ENCODE assay signal across 21 cellular contexts in genomic region chr11:106959800-106960199, GRCh38. TPM values are rescaled to one million over a fixed set of nuclear protein-coding genes. Genes with fewer than 3 reads are reported as not detected.
DNase-seq lines count a peak whose midpoint lies in the region; ATAC-seq and TF ChIP-seq lines count a peak whose summit lies in the region.
"Had no signal": no experiment of that assay in that cellular context is flagged by ENCODE, and none has a peak within 500 bp of the region (broad histone marks: within the 10 kb centered on the region; RNA-seq: fewer than 3 reads in every experiment).

No MANE protein-coding gene starts in this region.

- H3K9me3 Mint-ChIP-seq in H9, result peaks cover 5 to 10% of the 10 kb centered on the region in 2 experiments; a peak in 3 of 5 replicates
- H3K9me3 Mint-ChIP-seq: nephron progenitor cell had no signal

- H4K5ac ChIP-seq in H9 (ENCODE audit: insufficient read length, low read depth, low read length) (no peak overlapping the region), mesendoderm (ENCODE audit: low read length) (no peak overlapping the region)

- TF ChIP-seq CTCF in A673 (conservative IDR thresholded peaks at IDR 0.05; ENCODE audit: low read depth, low read length) (no peak), H9 (conservative IDR thresholded peaks at IDR 0.05) (no peak), choroid plexus epithelial cell (conservative IDR thresholded peaks at IDR 0.05; ENCODE audit: low read depth, low read length) (no peak), stomach (IDR thresholded peaks at IDR 0.05) (no peak)

- H3K4me2 ChIP-seq in H9 (ENCODE audit: insufficient read depth, insufficient read length, low read length) (no peak overlapping the region), mesendoderm (ENCODE audit: low read length) (no peak overlapping the region)

- intact Hi-C loops in A673 (cut with micrococcal nuclease; ENCODE audit: unreplicated experiment), result loop anchor here (5.0 kb wide), 1 partner anchor 42 kb away; no protein-coding TSS in a partner anchor
- intact Hi-C loops in stomach (cut with DNase I; ENCODE audit: low total_unique reads), result no loop called here

- H3K56ac ChIP-seq in H9 (ENCODE audit: insufficient read length, low read depth, low read length) (no peak overlapping the region), mesendoderm (ENCODE audit: low read length) (no peak overlapping the region)

- H2AK5ac ChIP-seq in H9 (ENCODE audit: insufficient read length, low read length) (no peak overlapping the region), mesendoderm (ENCODE audit: low read length) (no peak overlapping the region)

- peak overlapping the region; percentile 19 for H3T11ph ChIP-seq in H9 (ENCODE audit: low read length)

- H3K4me3 Mint-ChIP-seq in H9, result no peak overlapping the region
- H3K4me3 Mint-ChIP-seq: activated T-cell treated with anti-CD3 and anti-CD28 coated beads, Interleukin-2, amount 50 U/mL, for 24 hours; central memory CD8-positive, alpha-beta T cell; IgD-negative memory B cell; nephron progenitor cell; stimulated activated naive CD8-positive, alpha-beta T cell treated with anti-CD3 and anti-CD28 coated beads, Interleukin-15, amount 100 ng/mL, for 72 hours; T-cell had no signal

- H2BK15ac ChIP-seq in H9 (ENCODE audit: low read depth, low read length) (no peak overlapping the region), mesendoderm (replicated peaks; ENCODE audit: low read depth) (no peak overlapping the region)

- TF ChIP-seq EP300 in stomach (IDR thresholded peaks at IDR 0.05), result no peak

- CTCF ChIA-PET in A673 (lab: Charles Lee), result no interaction called here

- H3K9ac ChIP-seq in H9 (ENCODE audit: extremely low read depth, insufficient read length, low read length) (no peak overlapping the region), mesendoderm (ENCODE audit: low read length) (no peak overlapping the region)

- no peak for ATAC-seq in GM19463 (IDR thresholded peaks at IDR 0.05; ENCODE audit: unreplicated experiment)
- ATAC-seq: activated naive CD4-positive, alpha-beta T cell treated with anti-CD3 and anti-CD28 coated beads, Interleukin-2, amount 50 U/mL, for 72 hours; GM12878; stimulated activated naive CD8-positive, alpha-beta T cell treated with anti-CD3 and anti-CD28 coated beads, Interleukin-15, amount 100 ng/mL, for 72 hours; T-cell had no signal

- WGBS in H9 (ENCODE audit: extremely low coverage, insufficient read length, low lambda C conversion rate), result no CpG with 5 or more reads among the region's 1 CpG
- WGBS in mesendoderm (ENCODE audit: extremely low coverage, insufficient coverage, low lambda C conversion rate), result no CpG with 5 or more reads among the region's 1 CpG
- 67 to 97% (median 90%) methylated on average over 1 of the region's 1 CpG for WGBS in stomach, 5 donors

- H4K8ac ChIP-seq in H9 (replicated peaks; ENCODE audit: insufficient read length, low read depth, low read length), result no peak overlapping the region
- H4K8ac ChIP-seq in mesendoderm (ENCODE audit: low read depth, low read length), result no peak overlapping the region

- H3K14ac ChIP-seq in H9 (ENCODE audit: insufficient read depth, low read length), result no peak overlapping the region; the same call in 1 of the 2 replicates

- H4K20me1 ChIP-seq in H9 (ENCODE audit: control insufficient read depth, insufficient read depth, insufficient read length), result no peaks in the 10 kb centered on the region

- DNase-seq in A673 (ENCODE audit: low spot score), result no peak
- DNase-seq in H9, result no peak
- DNase-seq in choroid plexus epithelial cell (ENCODE audit: low read depth), result peak; percentile 79
- peak; percentile 53 for DNase-seq in mesendoderm
- DNase-seq in DMS153 treated with DMSO at 0.1 percent for 48 hours (lab: John Stamatoyannopoulos, UW; ENCODE audit: unreplicated experiment), result no peak
- DNase-seq in stomach, result no peak
- no peak for DNase-seq in inferior parietal cortex (ENCODE audit: extremely low spot score)
- DNase-seq: activated CD4-positive, alpha-beta T cell treated with anti-CD3 and anti-CD28 coated beads, Interleukin-2, amount 50 U/mL, for 48 hours; activated T-cell treated with anti-CD3 and anti-CD28 coated beads, Interleukin-2, amount 50 U/mL, for 24 hours; MM.1S; NCI-H187; NCI-H446 treated with DMSO at 0.1 percent for 48 hours; nephron progenitor cell; RPMI8226; stimulated activated naive CD8-positive, alpha-beta T cell treated with anti-CD3 and anti-CD28 coated beads, Interleukin-15, amount 100 ng/mL, for 72 hours; T-cell had no signal

- H2AFZ ChIP-seq in H9 (ENCODE audit: low read length), result peak overlapping the region; percentile 62

- H3K9me3 ChIP-seq in A673 (ENCODE audit: low read depth, low read length, poor library complexity, severe bottlenecking) (no peaks in the 10 kb centered on the region), H9 (ENCODE audit: control insufficient read depth, low read depth, low read length) (no peaks in the 10 kb centered on the region), stomach (no peaks in the 10 kb centered on the region)

- BruUV-seq in A673 (replicated peaks; lab: Mats Ljungman, UMichigan), result no TSS peak

- no peak overlapping the region for H3K18ac ChIP-seq in H9 (ENCODE audit: insufficient read length, low read depth, low read length)
- H3K18ac ChIP-seq in mesendoderm (ENCODE audit: low read length), result no peak overlapping the region

- H2BK12ac ChIP-seq in H9 (ENCODE audit: insufficient read length, low read depth, low read length), result peak overlapping the region; percentile 50

- no peaks in the 10 kb centered on the region for H3K23me2 ChIP-seq in H9 (ENCODE audit: insufficient read length, low read depth, low read length, poor library complexity, severe bottlenecking)

- H3K27me3 ChIP-seq in A673 (replicated peaks; ENCODE audit: insufficient read depth, low read depth, low read length, poor library complexity) (no peaks in the 10 kb centered on the region), H9 (ENCODE audit: insufficient read depth, low read length) (no peaks in the 10 kb centered on the region), mesendoderm (ENCODE audit: insufficient read depth, low read length, poor library complexity) (no peaks in the 10 kb centered on the region), stomach (no peaks in the 10 kb centered on the region)

- peaks cover 7 to 16% (median 8%) of the 10 kb centered on the region in 3 experiments; a peak in 6 of 7 replicates for H3K36me3 Mint-ChIP-seq in H9 (ENCODE audit: insufficient read depth in 1 of 3, low read depth in 3 of 3)
- H3K36me3 Mint-ChIP-seq: IgD-negative memory B cell, T-cell had no signal

- H3K79me1 ChIP-seq in H9 (ENCODE audit: insufficient read depth, low read depth, low read length, poor library complexity, severe bottlenecking) (no peaks in the 10 kb centered on the region), mesendoderm (ENCODE audit: low read length) (no peaks in the 10 kb centered on the region)

- no peak overlapping the region for H4K91ac ChIP-seq in H9 (ENCODE audit: insufficient read length, low read depth, low read length)

- H2BK120ac ChIP-seq in H9 (ENCODE audit: low read depth, low read length, poor library complexity, severe bottlenecking), result no peak overlapping the region
- no peak overlapping the region for H2BK120ac ChIP-seq in mesendoderm (ENCODE audit: low read depth, low read length)

- peaks cover 63 to 65% of the 10 kb centered on the region in 2 experiments for H3K4me1 Mint-ChIP-seq in H9
- H3K4me1 Mint-ChIP-seq: central memory CD8-positive, alpha-beta T cell; IgD-negative memory B cell; stimulated activated naive CD8-positive, alpha-beta T cell treated with anti-CD3 and anti-CD28 coated beads, Interleukin-15, amount 100 ng/mL, for 72 hours; T-cell had no signal

- H3K23ac ChIP-seq in H9 (ENCODE audit: insufficient read length, low read depth, low read length) (no peak overlapping the region), mesendoderm (ENCODE audit: low read length) (no peak overlapping the region)

- H3K27me3 Mint-ChIP-seq in H9 (ENCODE audit: low read depth), result no peaks in the 10 kb centered on the region
- H3K27me3 Mint-ChIP-seq: activated T-cell treated with anti-CD3 and anti-CD28 coated beads, Interleukin-2, amount 50 U/mL, for 24 hours; central memory CD8-positive, alpha-beta T cell; IgD-negative memory B cell; stimulated activated naive CD8-positive, alpha-beta T cell treated with anti-CD3 and anti-CD28 coated beads, Interleukin-15, amount 100 ng/mL, for 72 hours; T-cell had no signal

- H3K4ac ChIP-seq in H9 (ENCODE audit: low read depth, low read length) (no peak overlapping the region), mesendoderm (ENCODE audit: low read depth, low read length) (no peak overlapping the region)

- H3K4me3 ChIP-seq in A673 (ENCODE audit: low read depth, low read length, poor library complexity, severe bottlenecking), result no peak overlapping the region
- no peak overlapping the region for H3K4me3 ChIP-seq in choroid plexus epithelial cell (ENCODE audit: low read depth, low read length)
- no peak overlapping the region for H3K4me3 ChIP-seq in mesendoderm (ENCODE audit: low read length)
- no peak overlapping the region for H3K4me3 ChIP-seq in stomach
- H3K4me3 ChIP-seq: GM12878 had no signal

- H3K79me2 ChIP-seq in H9 (ENCODE audit: insufficient read depth, low read length) (no peaks in the 10 kb centered on the region), mesendoderm (ENCODE audit: control insufficient read depth, insufficient read depth, low read length) (no peaks in the 10 kb centered on the region)

- POLR2A ChIA-PET in A673 (lab: Charles Lee; ENCODE audit: low non-redundant PET), result no interaction called here

- H2BK5ac ChIP-seq in H9 (ENCODE audit: insufficient read length, low read length) (no peak overlapping the region), mesendoderm (ENCODE audit: low read length) (no peak overlapping the region)

- peak overlapping the region; percentile 50 to 80 (median 76); a peak in 4 of 7 replicates for H3K27ac Mint-ChIP-seq in H9
- H3K27ac Mint-ChIP-seq: activated naive CD4-positive, alpha-beta T cell treated with anti-CD3 and anti-CD28 coated beads, Interleukin-2, amount 50 U/mL, for 72 hours; activated T-cell treated with anti-CD3 and anti-CD28 coated beads, Interleukin-2, amount 50 U/mL, for 24 hours; IgD-negative memory B cell; nephron progenitor cell; stimulated activated naive CD8-positive, alpha-beta T cell treated with anti-CD3 and anti-CD28 coated beads, Interleukin-15, amount 100 ng/mL, for 72 hours; T-cell had no signal

- peak overlapping the region; percentile 94 for H3K27ac ChIP-seq in A673 (ENCODE audit: low read depth, low read length, poor library complexity, severe bottlenecking)
- no peak overlapping the region for H3K27ac ChIP-seq in H9 (ENCODE audit: insufficient read length, low read depth, low read length)
- H3K27ac ChIP-seq in mesendoderm (ENCODE audit: low read depth, low read length), result no peak overlapping the region
- no peak overlapping the region for H3K27ac ChIP-seq in stomach

- H2BK20ac ChIP-seq in H9 (ENCODE audit: low read depth, low read length, poor library complexity, severe bottlenecking), result no peak overlapping the region

- no peak for TF ChIP-seq POLR2A in stomach (IDR thresholded peaks at IDR 0.05)

- H3K4me1 ChIP-seq in A673 (ENCODE audit: insufficient read depth, low read length, poor library complexity, severe bottlenecking) (peaks cover 71% of the 10 kb centered on the region), H9 (ENCODE audit: insufficient read depth, low read length) (peaks cover 11% of the 10 kb centered on the region; the same call in 1 of the 2 replicates), mesendoderm (ENCODE audit: control insufficient read depth, low read depth, low read length) (peaks cover 2% of the 10 kb centered on the region), stomach (no peaks in the 10 kb centered on the region)

- H3K36me3 ChIP-seq in A673 (ENCODE audit: insufficient read depth, low read length, poor library complexity, severe bottlenecking), result no peaks in the 10 kb centered on the region
- H3K36me3 ChIP-seq in mesendoderm (ENCODE audit: control insufficient read depth, insufficient read depth, low read length), result no peaks in the 10 kb centered on the region
- H3K36me3 ChIP-seq in stomach, result no peaks in the 10 kb centered on the region

RNA-seq across cellular contexts. Expression of gene GUCY1A2, which starts 58.5 kb away (rescaled TPM):
- 5.3 and 5.4 TPM in 2 replicates for total RNA-seq in A673 (2021)
- total RNA-seq in H9 (2021), result 0.55 and 0.70 TPM in 2 replicates
- polyA plus RNA-seq in mesendoderm (2013, experiment 1 of 2), result 0.48 TPM
- polyA plus RNA-seq in mesendoderm (2013, experiment 2 of 2), result 0.38 TPM
- 10 to 100 TPM in 1 of 5 donors, 1 to 10 TPM in 4; 2.6 to 15.1 (median 6.4) TPM for total RNA-seq in stomach
- polyA plus RNA-seq in stomach, result under 1 TPM; 0.10 to 0.25 (median 0.15) TPM
- polyA plus RNA-seq: IgD-negative memory B cell had no signal

Comparison
In these comparisons a context has a peak if more than half of its experiments do, and no peak if none do; other contexts are left out.
1. DNase-seq: peak in choroid plexus epithelial cell (single experiment) and mesendoderm (single experiment); none in A673 (single experiment), H9 (single experiment), DMS153 treated with DMSO at 0.1 percent for 48 hours (single experiment), stomach (single experiment) and inferior parietal cortex (single experiment).